ENCODE assay signal across 17 cellular contexts in the genomic region with DNA sequence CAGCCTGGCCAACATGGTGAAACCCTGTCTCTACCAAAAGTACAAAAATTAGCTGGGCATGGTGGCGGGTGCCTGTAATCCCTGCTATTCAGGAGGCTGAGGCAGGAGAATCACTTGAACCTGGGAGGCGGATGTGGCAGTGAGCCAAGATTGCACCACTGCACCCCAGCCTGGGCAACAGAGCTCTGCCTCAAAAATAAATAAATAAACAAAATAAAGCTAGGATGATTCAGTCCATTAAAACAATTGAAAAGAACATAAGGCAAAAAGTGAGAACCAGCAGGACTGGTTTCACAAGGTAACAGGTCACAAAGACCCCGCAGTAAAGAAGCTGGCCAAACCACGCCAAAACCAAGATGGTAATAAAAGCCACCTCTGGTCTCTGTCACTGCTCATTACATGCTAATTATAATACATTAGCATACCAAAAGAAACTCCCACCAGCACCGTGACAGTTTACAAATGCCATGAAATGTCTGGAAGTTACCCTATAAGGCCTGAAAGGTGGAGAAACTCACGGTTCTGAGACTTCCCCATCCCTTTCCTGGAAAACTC. TPM values are rescaled to one million over a fixed set of nuclear protein-coding genes. Genes with fewer than 3 reads are reported as not detected.
DNase-seq lines count a peak whose midpoint lies in the region; ATAC-seq and TF ChIP-seq lines count a peak whose summit lies in the region.
"Had no signal": no experiment of that assay in that cellular context is flagged by ENCODE, and none has a peak within 500 bp of the region (broad histone marks: within the 10 kb centered on the region; RNA-seq: fewer than 3 reads in every experiment).

No MANE protein-coding gene starts in this region.

- H3K9me3 ChIP-seq in heart left ventricle: no peaks in the 10 kb centered on the region
- no peaks in the 10 kb centered on the region for H3K9me3 ChIP-seq in endodermal cell (ENCODE audit: control insufficient read depth, low read length)
- no peaks in the 10 kb centered on the region for H3K9me3 ChIP-seq in vagina
- H3K9me3 ChIP-seq in aorta (ENCODE audit: control insufficient read depth, low read length): no peaks in the 10 kb centered on the region
- H3K9me3 ChIP-seq: Caco-2, right lobe of liver had no signal

- H3K27me3 ChIP-seq in heart left ventricle (no peaks in the 10 kb centered on the region), endodermal cell (ENCODE audit: control insufficient read depth, insufficient read depth, low read length, poor library complexity, severe bottlenecking) (no peaks in the 10 kb centered on the region), vagina (no peaks in the 10 kb centered on the region), aorta (ENCODE audit: control insufficient read depth in 1 of 2, insufficient read depth in 2 of 2, low read length in 1 of 2) (no peaks in the 10 kb centered on the region)
- H3K27me3 ChIP-seq: right lobe of liver had no signal

- peaks cover 3 to 89% (median 63%) of the 10 kb centered on the region in 12 donors for H3K4me1 ChIP-seq in heart left ventricle
- H3K4me1 ChIP-seq in endodermal cell (ENCODE audit: control insufficient read depth, insufficient read depth, low read length): no peaks in the 10 kb centered on the region
- H3K4me1 ChIP-seq in vagina: peaks cover 51% of the 10 kb centered on the region
- peaks cover 0 to 2% of the 10 kb centered on the region in 2 donors for H3K4me1 ChIP-seq in aorta (ENCODE audit: control insufficient read depth in 1 of 2, insufficient read depth in 2 of 2, low read length in 2 of 2)
- H3K4me1 ChIP-seq: Caco-2, right lobe of liver had no signal

- H3K27ac Mint-ChIP-seq in endodermal cell (no peak overlapping the region), nephron (peak overlapping the region in 2 of 3 experiments; percentile 87 to 97)
- H3K27ac Mint-ChIP-seq: naive thymus-derived CD8-positive, alpha-beta T cell; stimulated activated naive B cell treated with anti-CD40 and anti-IgM and Interleukin-4, amounts not matched to agents 10 μg/mL and 1 μg/mL and 100 μg/mL, for 72 hours had no signal

- peak overlapping the region in 11 of 12 donors; percentile 25 to 91 (median 66) for H3K27ac ChIP-seq in heart left ventricle
- no peak overlapping the region for H3K27ac ChIP-seq in endodermal cell (ENCODE audit: low read depth, low read length)
- peak overlapping the region; percentile 72 for H3K27ac ChIP-seq in vagina
- no peak overlapping the region for H3K27ac ChIP-seq in aorta (ENCODE audit: low read depth in 1 of 2, low read length in 2 of 2)
- H3K27ac ChIP-seq: right lobe of liver had no signal

- H3K4me1 Mint-ChIP-seq in endodermal cell (peaks cover 19% of the 10 kb centered on the region), nephron (peaks cover 62% of the 10 kb centered on the region)
- H3K4me1 Mint-ChIP-seq: stimulated activated naive B cell treated with anti-CD40 and anti-IgM and Interleukin-4, amounts not matched to agents 10 μg/mL and 1 μg/mL and 100 μg/mL, for 72 hours had no signal

- intact Hi-C loops in heart left ventricle (cut with DNase I): no loop called here
- intact Hi-C loops in left cardiac atrium (cut with DNase I): no loop called here
- intact Hi-C loops in vagina (cut with DNase I): no loop called here
- intact Hi-C loops in aorta (cut with DNase I): no loop called here

- no peak for ATAC-seq in heart left ventricle
- ATAC-seq in left cardiac atrium: no peak
- ATAC-seq in aorta (ENCODE audit: low FRiP score): no peak
- no peak for ATAC-seq in GM19023 (IDR thresholded peaks at IDR 0.05; ENCODE audit: unreplicated experiment)
- no peak for ATAC-seq in GM18868 (IDR thresholded peaks at IDR 0.05; ENCODE audit: unreplicated experiment)
- ATAC-seq: naive thymus-derived CD8-positive, alpha-beta T cell; right lobe of liver; stimulated activated naive B cell treated with anti-CD40 and anti-IgM and Interleukin-4, amounts not matched to agents 10 μg/mL and 1 μg/mL and 100 μg/mL, for 72 hours had no signal

- no peaks in the 10 kb centered on the region for H3K9me3 Mint-ChIP-seq in endodermal cell
- no peaks in the 10 kb centered on the region for H3K9me3 Mint-ChIP-seq in nephron
- H3K9me3 Mint-ChIP-seq: HFFc6; naive thymus-derived CD8-positive, alpha-beta T cell; stimulated activated naive B cell treated with anti-CD40 and anti-IgM and Interleukin-4, amounts not matched to agents 10 μg/mL and 1 μg/mL and 100 μg/mL, for 72 hours had no signal

- DNase-seq in heart left ventricle (no peak), left cardiac atrium (no peak), endodermal cell (peak; percentile 52), vagina (ENCODE audit: extremely low spot score in 2 of 2) (no peak), aorta (no peak)
- DNase-seq: activated effector memory CD4-positive, alpha-beta T cell treated with anti-CD3 and anti-CD28 coated beads, Interleukin-2, amount 50 U/mL, for 16 hours; Caco-2; effector memory CD4-positive, alpha-beta T cell; glutamatergic neuron; HFFc6; naive thymus-derived CD8-positive, alpha-beta T cell; NCI-H2107; right lobe of liver; stimulated activated naive B cell treated with anti-CD40 and anti-IgM and Interleukin-4, amounts not matched to agents 10 μg/mL and 1 μg/mL and 100 μg/mL, for 72 hours had no signal

- TF ChIP-seq CTCF in heart left ventricle (IDR thresholded peaks at IDR 0.05): no peak
- TF ChIP-seq CTCF in endodermal cell (conservative IDR thresholded peaks at IDR 0.05): no peak
- TF ChIP-seq CTCF in nephron (IDR thresholded peaks at IDR 0.05; ENCODE audit: unreplicated experiment in 3 of 3): no peak
- no peak for TF ChIP-seq CTCF in vagina (IDR thresholded peaks at IDR 0.05)

- WGBS in heart left ventricle, 4 donors: 82 to 87% (median 84%) methylated on average over 6 of the region's 6 CpGs
- WGBS in endodermal cell (ENCODE audit: insufficient coverage in 1 of 2, insufficient read length in 1 of 2), 2 experiments: 86 to 100% methylated on average over 3 to 6 of the region's 6 CpGs
- WGBS in aorta, 2 donors: 86 to 93% methylated on average over 6 of the region's 6 CpGs

- no peaks in the 10 kb centered on the region for H3K36me3 Mint-ChIP-seq in endodermal cell (ENCODE audit: low read depth)
- peaks cover 22% of the 10 kb centered on the region for H3K36me3 Mint-ChIP-seq in nephron (ENCODE audit: low read depth)
- H3K36me3 Mint-ChIP-seq: naive thymus-derived CD8-positive, alpha-beta T cell; stimulated activated naive B cell treated with anti-CD40 and anti-IgM and Interleukin-4, amounts not matched to agents 10 μg/mL and 1 μg/mL and 100 μg/mL, for 72 hours had no signal

- H3K4me3 Mint-ChIP-seq in endodermal cell (no peak overlapping the region), nephron (no peak overlapping the region)
- H3K4me3 Mint-ChIP-seq: naive thymus-derived CD8-positive, alpha-beta T cell; stimulated activated naive B cell treated with anti-CD40 and anti-IgM and Interleukin-4, amounts not matched to agents 10 μg/mL and 1 μg/mL and 100 μg/mL, for 72 hours had no signal

- H3K4me3 ChIP-seq in heart left ventricle (no peak overlapping the region), endodermal cell (ENCODE audit: low read length) (no peak overlapping the region), vagina (peak overlapping the region in 1 of 2 donors; percentile 31), aorta (ENCODE audit: low read length in 2 of 2) (no peak overlapping the region)
- H3K4me3 ChIP-seq: right lobe of liver had no signal

- H3K27me3 Mint-ChIP-seq in endodermal cell (ENCODE audit: insufficient read depth) (peaks cover 37% of the 10 kb centered on the region), nephron (ENCODE audit: low read depth) (no peaks in the 10 kb centered on the region)

- no peak overlapping the region for H3K9ac ChIP-seq in endodermal cell (ENCODE audit: extremely low read depth, low read length, poor library complexity, severe bottlenecking)

- no peak for TF ChIP-seq POLR2A in heart left ventricle (IDR thresholded peaks at IDR 0.05)
- TF ChIP-seq POLR2A in vagina (IDR thresholded peaks at IDR 0.05): no peak

- H3K36me3 ChIP-seq in heart left ventricle (peaks cover 0 to 23% (median 0%) of the 10 kb centered on the region in 9 donors), endodermal cell (ENCODE audit: control insufficient read depth, insufficient read depth, low read length) (no peaks in the 10 kb centered on the region), vagina (no peaks in the 10 kb centered on the region), aorta (ENCODE audit: control insufficient read depth in 1 of 2, insufficient read depth in 2 of 2, low read length in 1 of 2) (no peaks in the 10 kb centered on the region)
- H3K36me3 ChIP-seq: right lobe of liver had no signal

RNA-seq across cellular contexts. Expression of a gene that starts 10.4 kb away (rescaled TPM):
- total RNA-seq in heart left ventricle (100 to 1,000 TPM in 2 of 9 donors, 10 to 100 TPM in 7; 42.6 to 132 (median 77.7) TPM), left cardiac atrium (10 to 100 TPM; 63.7 to 87.8 TPM), endodermal cell (1 to 10 TPM in 1 of 2 donors, under 1 TPM in 1; 0.24 to 3.7 TPM), vagina (56.5 TPM), aorta (100 to 1,000 TPM in 1 of 2 donors, 10 to 100 TPM in 1; 71.4 to 150 TPM)
- polyA plus RNA-seq in heart left ventricle (10 to 100 TPM; 23.8 to 55.9 TPM), aorta (10 to 100 TPM in 1 of 2 donors, 1 to 10 TPM in 1; 7.8 to 63.5 TPM)
- 6.4 TPM for polyA plus RNA-seq in endodermal cell (2013, experiment 1 of 2)
- 4.8 TPM for polyA plus RNA-seq in endodermal cell (2013, experiment 2 of 2)
- total RNA-seq: Caco-2; naive thymus-derived CD8-positive, alpha-beta T cell had no signal
- polyA plus RNA-seq: naive thymus-derived CD8-positive, alpha-beta T cell had no signal

Comparison
In these comparisons a context has a peak if more than half of its experiments do, and no peak if none do; other contexts are left out.
1. H3K27ac ChIP-seq: peak in heart left ventricle (11 of 12) and vagina (single experiment); none in endodermal cell (single experiment) and aorta (0 of 2).
2. RNA of a gene that starts 10.4 kb away (total RNA-seq): 71.4 to 150 TPM in aorta, 63.7 to 87.8 TPM in left cardiac atrium, 42.6 to 132 TPM in heart left ventricle and 56.5 TPM in vagina (single experiment); 0.24 to 3.7 TPM in endodermal cell; every median in the first group is over 4 times any median in the second.